18 cellular contexts compared by ENCODE assay signal in genomic region chr17:41663451-41664171, GRCh38. TPM values are rescaled to one million over a fixed set of nuclear protein-coding genes. Genes with fewer than 3 reads are reported as not detected.
A peak's percentile ranks its signal among the peaks of the same experiment; 100 is the strongest.
DNase-seq lines count a peak whose midpoint lies in the region; ATAC-seq, FAIRE-seq and TF ChIP-seq lines count a peak whose summit lies in the region.
"Had no signal": no experiment of that assay in that cellular context is flagged by ENCODE, and none has a peak within 500 bp of the region (broad histone marks: within the 10 kb centered on the region; RNA-seq: fewer than 3 reads in every experiment).

No MANE protein-coding gene starts in this region.

- H3K4me1 Mint-ChIP-seq in CD4-positive, CD25-positive, alpha-beta regulatory T cell = peaks cover 0 to 36% (median 24%) of the 10 kb centered on the region in 4 donors
- H3K4me1 Mint-ChIP-seq in brain = peaks cover 39% of the 10 kb centered on the region
- peaks cover 23 to 41% (median 40%) of the 10 kb centered on the region in 3 donors for H3K4me1 Mint-ChIP-seq in naive B cell

- H3K36me3 ChIP-seq in CD4-positive, CD25-positive, alpha-beta regulatory T cell (ENCODE audit: control insufficient read depth, insufficient read depth, low read length) = no peaks in the 10 kb centered on the region
- H3K36me3 ChIP-seq: right atrium auricular region had no signal

- H3K9me3 Mint-ChIP-seq in CD4-positive, CD25-positive, alpha-beta regulatory T cell = peaks cover 0 to under 1% (median 0%) of the 10 kb centered on the region in 7 donors
- H3K9me3 Mint-ChIP-seq in brain = peaks cover 0 to 3% (median 0%) of the 10 kb centered on the region in 5 experiments
- no peaks in the 10 kb centered on the region for H3K9me3 Mint-ChIP-seq in naive B cell

- H3K4me1 ChIP-seq in CD4-positive, CD25-positive, alpha-beta regulatory T cell (ENCODE audit: control insufficient read depth, insufficient read depth, low read length, poor library complexity, severe bottlenecking) = peaks cover 30% of the 10 kb centered on the region

- no peak for TF ChIP-seq CTCF in brain (conservative IDR thresholded peaks at IDR 0.05)

- H3K36me3 Mint-ChIP-seq in CD4-positive, CD25-positive, alpha-beta regulatory T cell = no peaks in the 10 kb centered on the region
- H3K36me3 Mint-ChIP-seq in brain (no peaks in the 10 kb centered on the region), naive B cell (no peaks in the 10 kb centered on the region)

- peaks cover 18% of the 10 kb centered on the region for H3K27me3 Mint-ChIP-seq in CD4-positive, CD25-positive, alpha-beta regulatory T cell
- H3K27me3 Mint-ChIP-seq in brain (peaks cover 6% of the 10 kb centered on the region), naive B cell (peaks cover 0 to 11% (median 0%) of the 10 kb centered on the region in 3 donors)

- no peak overlapping the region for H3K4me3 ChIP-seq in CD4-positive, CD25-positive, alpha-beta regulatory T cell (ENCODE audit: low read depth, low read length)
- H3K4me3 ChIP-seq: GM23248, K562, right atrium auricular region had no signal

- no peak for ATAC-seq in CD4-positive, CD25-positive, alpha-beta regulatory T cell (ENCODE audit: low read depth in 2 of 2)
- ATAC-seq in naive B cell (ENCODE audit: low read depth in 2 of 2) (no peak), GM21529 (IDR thresholded peaks at IDR 0.05; ENCODE audit: unreplicated experiment) (no peak), GM18909 (IDR thresholded peaks at IDR 0.05; ENCODE audit: poor library complexity, unreplicated experiment) (no peak), HG03354 (IDR thresholded peaks at IDR 0.05; ENCODE audit: poor library complexity, severe bottlenecking, unreplicated experiment) (no peak)

- H3K4me3 Mint-ChIP-seq in CD4-positive, CD25-positive, alpha-beta regulatory T cell = peak overlapping the region in 3 of 4 donors; percentile 44 to 92 (median 82)
- H3K4me3 Mint-ChIP-seq in brain = peak overlapping the region in 1 of 5 experiments; percentile 56
- H3K4me3 Mint-ChIP-seq in naive B cell = peak overlapping the region in 2 of 8 donors; percentile 4 to 70

- H3K27ac ChIP-seq in CD4-positive, CD25-positive, alpha-beta regulatory T cell (ENCODE audit: insufficient read depth, low read length, poor library complexity, severe bottlenecking) = no peak overlapping the region
- H3K27ac ChIP-seq: GM23248, right atrium auricular region had no signal

- FAIRE-seq in HTR-8/SVneo (lab: Jason Lieb, UNC) = peak; percentile 60
- FAIRE-seq: islet of Langerhans had no signal

- no peak for DNase-seq in CD4-positive, CD25-positive, alpha-beta regulatory T cell
- no peak for DNase-seq in HTR-8/SVneo (ENCODE audit: insufficient read length, low spot score)
- DNase-seq in naive B cell = no peak
- no peak for DNase-seq in NCI-H2081 treated with DMSO at 0.1 percent for 48 hours (lab: John Stamatoyannopoulos, UW)
- DNase-seq: activated CD4-positive, alpha-beta T cell treated with anti-CD3 and anti-CD28 coated beads for 4 hours; cortex of kidney had no signal

- peak overlapping the region in 2 of 3 donors; percentile 75 to 96 for H3K27ac Mint-ChIP-seq in CD4-positive, CD25-positive, alpha-beta regulatory T cell
- H3K27ac Mint-ChIP-seq in brain (peak overlapping the region in 4 of 5 experiments; percentile 2 to 65 (median 32)), naive B cell (peak overlapping the region; percentile 22 to 98 (median 82))

- no peaks in the 10 kb centered on the region for H3K27me3 ChIP-seq in CD4-positive, CD25-positive, alpha-beta regulatory T cell (ENCODE audit: control insufficient read depth, insufficient read depth, low read length)
- H3K27me3 ChIP-seq: right atrium auricular region had no signal

- no peaks in the 10 kb centered on the region for H3K9me3 ChIP-seq in CD4-positive, CD25-positive, alpha-beta regulatory T cell (ENCODE audit: control insufficient read depth in 2 of 2, low read length in 2 of 2)
- H3K9me3 ChIP-seq: right atrium auricular region had no signal

RNA-seq across cellular contexts. Expression of gene EIF1, which starts 25.1 kb away (rescaled TPM):
- total RNA-seq in CD4-positive, CD25-positive, alpha-beta regulatory T cell = 2,625 TPM
- polyA plus RNA-seq in CD4-positive, CD25-positive, alpha-beta regulatory T cell = 1,000 to 10,000 TPM; 1,357 to 1,617 (median 1,453) TPM
- 1,760 TPM for polyA plus RNA-seq in brain (ENCODE audit: insufficient read depth, low read depth, low replicate concordance)
- 1,000 to 10,000 TPM; 1,122 to 1,685 (median 1,504) TPM for polyA plus RNA-seq in naive B cell (ENCODE audit: low read depth in 6 of 6)

RNA-seq across cellular contexts. Expression of gene KRT17, which starts 39.2 kb away (rescaled TPM):
- not detected for total RNA-seq in CD4-positive, CD25-positive, alpha-beta regulatory T cell
- polyA plus RNA-seq in CD4-positive, CD25-positive, alpha-beta regulatory T cell = not detected
- polyA plus RNA-seq in brain (ENCODE audit: insufficient read depth, low read depth, low replicate concordance) = 16.0 TPM
- not detected for polyA plus RNA-seq in naive B cell (ENCODE audit: low read depth in 6 of 6)
- total RNA-seq: right atrium auricular region had no signal

RNA-seq across cellular contexts. Expression of gene GAST, which starts 48.5 kb away (rescaled TPM):
- total RNA-seq in CD4-positive, CD25-positive, alpha-beta regulatory T cell = not detected
- polyA plus RNA-seq in CD4-positive, CD25-positive, alpha-beta regulatory T cell = not detected
- polyA plus RNA-seq in brain (ENCODE audit: insufficient read depth, low read depth, low replicate concordance) (not detected), naive B cell (ENCODE audit: low read depth in 6 of 6) (not detected)
- total RNA-seq: GM23248, K562, lower leg skin, NCI-H460, right atrium auricular region, temporal lobe had no signal
- polyA plus RNA-seq: AG04450, GM23248, K562 had no signal

RNA-seq across cellular contexts. Expression of gene KRT16, which starts 51.0 kb away (rescaled TPM):
- not detected for total RNA-seq in CD4-positive, CD25-positive, alpha-beta regulatory T cell
- not detected for polyA plus RNA-seq in CD4-positive, CD25-positive, alpha-beta regulatory T cell
- polyA plus RNA-seq in brain (ENCODE audit: insufficient read depth, low read depth, low replicate concordance) (not detected), naive B cell (ENCODE audit: low read depth in 6 of 6) (not detected)
- total RNA-seq: K562, NCI-H460 had no signal
- polyA plus RNA-seq: AG04450 had no signal

Comparison
In these comparisons a context has a peak if more than half of its experiments do, and no peak if none do; other contexts are left out.
1. H3K27ac Mint-ChIP-seq: peak in every context shown above with its lines; median percentile 86 in CD4-positive, CD25-positive, alpha-beta regulatory T cell; 82 in naive B cell; 32 in brain.
2. RNA of gene KRT17, which starts 39.2 kb away (polyA plus RNA-seq): 16.0 TPM in brain (single experiment); not detected in CD4-positive, CD25-positive, alpha-beta regulatory T cell and not detected in naive B cell; every median in the first group is over 10 times any median in the second.